11 cellular contexts compared by ENCODE assay signal in genomic region chr12:13962699-13963098, GRCh38. TPM values are rescaled to one million over a fixed set of nuclear protein-coding genes. Genes with fewer than 3 reads are reported as not detected.
A peak's percentile ranks its signal among the peaks of the same experiment; 100 is the strongest.
DNase-seq lines count a peak whose midpoint lies in the region; ATAC-seq and TF ChIP-seq lines count a peak whose summit lies in the region.
"Had no signal": no experiment of that assay in that cellular context is flagged by ENCODE, and none has a peak within 500 bp of the region (broad histone marks: within the 10 kb centered on the region; RNA-seq: fewer than 3 reads in every experiment).

No MANE protein-coding gene starts in this region.

- H4K20me1 ChIP-seq in Loucy (ENCODE audit: insufficient read depth, low read length, poor library complexity, severe bottlenecking), result no peaks in the 10 kb centered on the region
- H4K20me1 ChIP-seq in mammary epithelial cell (ENCODE audit: insufficient read depth, low read length), result no peaks in the 10 kb centered on the region

- in situ Hi-C loops in mammary epithelial cell (cut with MboI; ENCODE audit: low sequenced_read_pairs in 2 of 2), result no loop called here

- TF ChIP-seq CTCF in Loucy (conservative IDR thresholded peaks at IDR 0.05; ENCODE audit: low read length) (peak; percentile 50), mammary epithelial cell (conservative IDR thresholded peaks at IDR 0.05 in 1 of 2, IDR thresholded peaks at IDR 0.05 in 1 of 2; ENCODE audit: extremely low read depth in 1 of 2, insufficient read depth in 1 of 2, low read depth in 1 of 2, low read length in 2 of 2) (peak; percentile 21 to 22)

- H3K27ac ChIP-seq in mammary epithelial cell (ENCODE audit: insufficient read depth, low read depth, low read length), result no peak overlapping the region
- H3K27ac ChIP-seq: parathyroid adenoma had no signal

- H3K9me3 ChIP-seq in Loucy (ENCODE audit: insufficient read depth, low read depth, low read length), result no peaks in the 10 kb centered on the region
- no peaks in the 10 kb centered on the region for H3K9me3 ChIP-seq in mammary epithelial cell (replicated peaks; ENCODE audit: insufficient read depth, low read length)

- H3K4me2 ChIP-seq in Loucy (ENCODE audit: low read depth, low read length, poor library complexity, severe bottlenecking) (no peak overlapping the region), mammary epithelial cell (ENCODE audit: insufficient read depth, low read depth, low read length) (no peak overlapping the region)

- H3K36me3 ChIP-seq in Loucy (ENCODE audit: insufficient read depth, low read length) (no peaks in the 10 kb centered on the region), mammary epithelial cell (ENCODE audit: insufficient read depth, low read length) (no peaks in the 10 kb centered on the region)

- CTCF ChIA-PET in mammary epithelial cell (lab: Charles Lee; ENCODE audit: low non-redundant PET), result no interaction called here

- no peak overlapping the region for H2AFZ ChIP-seq in Loucy (ENCODE audit: low read length)
- H2AFZ ChIP-seq in mammary epithelial cell (ENCODE audit: low read depth, low read length), result no peak overlapping the region
- H2AFZ ChIP-seq: parathyroid adenoma had no signal

- H3K79me2 ChIP-seq in Loucy (ENCODE audit: insufficient read depth, low read length) (no peaks in the 10 kb centered on the region), mammary epithelial cell (ENCODE audit: insufficient read depth, low read length) (no peaks in the 10 kb centered on the region)
- H3K79me2 ChIP-seq: parathyroid adenoma had no signal

- dilution Hi-C loops in mammary epithelial cell (cut with HindIII; ENCODE audit: low sequenced_read_pairs), result no loop called here

- no peak for ATAC-seq in HG03342 (IDR thresholded peaks at IDR 0.05; ENCODE audit: unreplicated experiment)

- H3K4me1 ChIP-seq in Loucy (ENCODE audit: insufficient read depth, low read length, poor library complexity, severe bottlenecking) (no peaks in the 10 kb centered on the region), mammary epithelial cell (ENCODE audit: insufficient read depth, low read length) (no peaks in the 10 kb centered on the region)
- H3K4me1 ChIP-seq: parathyroid adenoma had no signal

- H3K4me3 ChIP-seq in Loucy (ENCODE audit: low read length, poor library complexity, severe bottlenecking) (no peak overlapping the region), mammary epithelial cell (replicated peaks in 1 of 3; ENCODE audit: insufficient read depth in 1 of 3, low read depth in 2 of 3, low read length in 3 of 3) (no peak overlapping the region)

- no peaks in the 10 kb centered on the region for H3F3A ChIP-seq in Loucy (ENCODE audit: low read depth)

- WGBS in mammary epithelial cell (ENCODE audit: low coverage, missing lambda C conversion rate), result 63% methylated on average over 8 of the region's 8 CpGs

- no peaks in the 10 kb centered on the region for H3K9me2 ChIP-seq in Loucy (replicated peaks; ENCODE audit: low read depth, low read length)

- H3K27me3 ChIP-seq in Loucy (ENCODE audit: insufficient read depth, low read length, poor library complexity, severe bottlenecking) (no peaks in the 10 kb centered on the region), mammary epithelial cell (ENCODE audit: insufficient read depth, low read length) (peaks cover 5% of the 10 kb centered on the region)

- DNase-seq in NCI-H2227 (lab: John Stamatoyannopoulos, UW; ENCODE audit: unreplicated experiment) (peak; percentile 6), NCI-H2227 treated with DMSO at 0.1 percent for 48 hours (lab: John Stamatoyannopoulos, UW) (no peak), mammary epithelial cell (no peak), superior temporal gyrus (ENCODE audit: extremely low spot score) (peak; percentile 37), occipital lobe (lab: John Stamatoyannopoulos, UW) (no peak), C1 segment of cervical spinal cord (lab: John Stamatoyannopoulos, UW) (no peak)
- DNase-seq: activated naive CD4-positive, alpha-beta T cell treated with anti-CD3 and anti-CD28 coated beads, Interleukin-2, amount 50 U/mL, for 16 hours; GOT3 had no signal

- H3K9ac ChIP-seq in Loucy (ENCODE audit: low read depth, low read length, poor library complexity, severe bottlenecking) (no peak overlapping the region), mammary epithelial cell (ENCODE audit: insufficient read depth, low read length) (no peak overlapping the region)
- H3K9ac ChIP-seq: parathyroid adenoma had no signal

- intact Hi-C loops in mammary epithelial cell (cut with micrococcal nuclease), result no loop called here

- no TSS peak for BruUV-seq in mammary epithelial cell (replicated peaks; lab: Mats Ljungman, UMichigan)

RNA-seq across cellular contexts. Expression of gene GRIN2B, which starts 18.7 kb away (rescaled TPM):
- total RNA-seq in mammary epithelial cell (under 1 TPM in 1 of 2 donors, not detected in 1; under 0.01 TPM), occipital lobe (144 TPM)
- polyA plus RNA-seq in mammary epithelial cell, result not detected
- not detected for polyA minus RNA-seq in mammary epithelial cell

Comparison
In these comparisons a context has a peak if more than half of its experiments do, and no peak if none do; other contexts are left out.
1. DNase-seq: peak in NCI-H2227 (single experiment) and superior temporal gyrus (single experiment); none in NCI-H2227 treated with DMSO at 0.1 percent for 48 hours (single experiment), mammary epithelial cell (single experiment), occipital lobe (single experiment) and C1 segment of cervical spinal cord (0 of 14).
2. RNA of gene GRIN2B, which starts 18.7 kb away (total RNA-seq): 144 TPM in occipital lobe (single experiment); under 0.01 TPM in mammary epithelial cell; every median in the first group is over 100 times any median in the second.